Comparison of ENCODE assay signal across 11 cellular contexts in the genomic region with DNA sequence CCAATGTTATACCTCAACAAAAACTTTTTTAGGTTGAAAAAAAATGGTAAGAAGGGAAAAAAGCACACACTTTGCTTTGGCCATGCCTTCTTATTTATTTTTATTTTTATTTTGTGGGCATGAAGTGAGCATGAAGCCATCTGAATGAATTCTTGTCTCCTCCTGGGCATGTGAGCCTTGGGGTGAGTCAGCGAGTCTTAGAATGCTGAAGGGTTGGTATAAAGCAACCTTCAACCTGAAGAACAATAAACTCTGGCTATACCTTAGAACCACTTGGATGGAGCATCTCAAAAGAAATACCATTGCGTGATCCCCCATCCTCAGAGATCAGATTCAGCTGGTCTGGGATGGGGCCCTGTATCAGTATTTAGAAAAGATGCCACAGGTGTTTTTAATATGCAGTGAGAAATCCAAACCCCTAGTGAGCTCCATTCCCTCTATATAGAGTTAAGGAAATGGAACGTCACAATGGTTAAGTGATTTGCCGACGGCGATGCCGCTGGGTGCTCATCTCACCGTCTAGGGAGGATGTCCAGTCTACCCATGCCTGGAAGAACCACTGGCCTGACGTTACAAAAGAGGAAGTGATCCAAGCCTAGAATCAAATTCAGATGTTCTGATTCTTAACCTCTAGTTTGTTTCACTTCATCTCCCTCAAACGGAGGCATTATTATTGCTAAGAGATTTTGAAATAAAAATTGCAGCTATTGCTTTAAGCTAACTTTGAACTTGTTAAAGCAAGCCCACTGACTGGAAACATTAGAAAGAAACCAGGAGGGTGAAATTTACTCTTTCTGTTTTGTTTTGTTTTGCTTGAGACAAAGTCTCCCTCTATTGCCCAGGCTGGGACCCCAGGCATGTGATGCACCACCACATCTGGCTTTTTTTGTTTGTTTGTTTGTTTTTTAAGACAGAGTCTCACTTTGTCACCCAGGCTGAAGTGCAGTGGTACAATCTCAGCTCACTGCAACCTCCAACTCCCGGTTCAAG.
DNase-seq lines count a peak whose midpoint lies in the region; ATAC-seq, FAIRE-seq and TF ChIP-seq lines count a peak whose summit lies in the region.
"Had no signal": no experiment of that assay in that cellular context is flagged by ENCODE, and none has a peak within 500 bp of the region (broad histone marks: within the 10 kb centered on the region; RNA-seq: fewer than 3 reads in every experiment).

No MANE protein-coding gene starts in this region.

- DNase-seq in GM12864 (ENCODE audit: low read depth): peak; percentile 53
- DNase-seq in foreskin fibroblast: peak; percentile 50 to 69
- no peak for DNase-seq in endothelial cell (ENCODE audit: low spot score)
- DNase-seq in WERI-Rb-1: no peak
- no peak for DNase-seq in H54 (ENCODE audit: insufficient read length, low spot score)
- DNase-seq in cardiac septum (ENCODE audit: low spot score): no peak
- DNase-seq: DMS79 had no signal

- H3K4me1 Mint-ChIP-seq in endothelial cell (ENCODE audit: unreplicated experiment): no peaks in the 10 kb centered on the region

- no peak overlapping the region for H3K27ac ChIP-seq in WERI-Rb-1
- H3K27ac ChIP-seq: KMS-11, parathyroid adenoma had no signal

- H3K27ac Mint-ChIP-seq in endothelial cell (ENCODE audit: unreplicated experiment): no peak overlapping the region

- no peaks in the 10 kb centered on the region for H3K36me3 ChIP-seq in WERI-Rb-1

- H3K4me3 Mint-ChIP-seq in endothelial cell (ENCODE audit: unreplicated experiment): no peak overlapping the region

- H3K36me3 Mint-ChIP-seq in endothelial cell (ENCODE audit: low read depth, unreplicated experiment): peaks cover 3% of the 10 kb centered on the region

- FAIRE-seq in H54 (lab: Jason Lieb, UNC): no peak

- H3K4me3 ChIP-seq in GM12864 (ENCODE audit: low read depth, low read length): no peak overlapping the region
- H3K4me3 ChIP-seq in foreskin fibroblast (ENCODE audit: low read depth in 1 of 2, low read length in 2 of 2): no peak overlapping the region
- no peak overlapping the region for H3K4me3 ChIP-seq in WERI-Rb-1 (ENCODE audit: low read depth, low read length)

- no peaks in the 10 kb centered on the region for H3K27me3 Mint-ChIP-seq in endothelial cell (ENCODE audit: unreplicated experiment)

- H3K9me3 Mint-ChIP-seq in endothelial cell (ENCODE audit: unreplicated experiment): no peaks in the 10 kb centered on the region

- TF ChIP-seq CTCF in GM12864 (IDR thresholded peaks at IDR 0.05; ENCODE audit: low read depth, low read length, missing control alignments) (no peak), foreskin fibroblast (IDR thresholded peaks at IDR 0.05; ENCODE audit: low read depth, low read length) (no peak), endothelial cell (IDR thresholded peaks at IDR 0.05; ENCODE audit: unreplicated experiment) (no peak), WERI-Rb-1 (IDR thresholded peaks at IDR 0.05; ENCODE audit: low read depth, low read length) (no peak)

- intact Hi-C loops in cardiac septum (cut with DNase I): no loop called here

- ATAC-seq in GM21381 (IDR thresholded peaks at IDR 0.05; ENCODE audit: unreplicated experiment) (peak; percentile 58), HG03354 (IDR thresholded peaks at IDR 0.05; ENCODE audit: poor library complexity, severe bottlenecking, unreplicated experiment) (peak; percentile 83)

- no peak for TF ChIP-seq POLR2A in H54 (IDR thresholded peaks at IDR 0.05; ENCODE audit: low read depth, low read length)

- H3K27me3 ChIP-seq in WERI-Rb-1 (ENCODE audit: insufficient read depth, low read depth, severe bottlenecking): no peaks in the 10 kb centered on the region

- peaks cover 5% of the 10 kb centered on the region for H3K9me3 ChIP-seq in WERI-Rb-1 (ENCODE audit: severe bottlenecking)

Comparison
In these comparisons a context has a peak if more than half of its experiments do, and no peak if none do; other contexts are left out.
1. DNase-seq: peak in GM12864 (single experiment) and foreskin fibroblast (2 of 2); none in endothelial cell (single experiment), WERI-Rb-1 (single experiment), H54 (single experiment) and cardiac septum (single experiment).